1 cellular context compared by ENCODE assay signal in the genomic region with DNA sequence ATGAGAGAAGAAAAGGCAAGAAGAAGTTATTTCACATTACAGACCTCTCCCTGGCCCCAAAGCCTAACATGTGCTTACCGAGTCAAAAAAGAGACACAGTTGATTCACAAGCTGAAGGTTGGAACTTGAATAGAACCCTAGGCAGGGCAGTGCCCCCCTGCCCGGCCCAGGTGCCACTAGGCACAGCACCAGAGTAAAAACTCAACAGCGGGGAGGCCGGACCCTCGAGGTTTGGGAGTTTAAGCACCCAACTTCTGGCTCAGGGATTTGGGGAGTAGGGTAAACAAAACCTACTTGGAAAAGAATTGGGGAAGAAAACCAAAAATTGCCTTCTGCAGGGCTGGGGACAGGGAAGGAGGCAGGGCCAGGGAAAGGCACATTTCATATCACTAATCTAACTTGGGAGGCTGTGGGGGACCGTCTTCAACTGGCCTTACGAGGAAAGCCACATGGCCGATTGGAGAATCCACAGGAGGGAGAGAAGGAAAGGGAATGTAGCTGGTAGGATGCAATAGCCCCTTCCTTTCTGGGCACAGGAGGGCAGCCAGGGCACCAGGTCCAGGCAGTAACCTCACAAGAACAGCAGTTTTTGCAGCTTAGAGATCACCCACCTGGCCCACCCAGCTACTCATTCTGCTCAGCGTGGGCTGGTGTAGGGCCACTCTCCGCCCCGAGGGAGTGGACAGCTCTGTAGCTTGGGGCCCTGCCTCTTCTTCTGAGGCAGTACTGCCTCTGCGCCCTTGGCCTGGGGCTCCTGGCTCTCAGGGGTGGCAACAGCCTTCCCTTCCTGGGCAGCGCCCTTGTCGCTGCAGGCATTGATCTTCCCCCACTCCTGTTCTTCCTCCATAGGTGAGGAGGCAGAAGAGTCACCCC.
TF ChIP-seq lines count a peak whose summit lies in the region.

No MANE protein-coding gene starts in this region.

TF ChIP-seq in K562, 482 proteins besides CTCF, POLR2A, EP300 and RAD21:
- TF ChIP-seq ZNF589 (CRISPR knock-in tag; IDR thresholded peaks at IDR 0.05; ENCODE audit: low read depth) (no peak), ZNF124 (CRISPR knock-in tag; IDR thresholded peaks at IDR 0.05) (0 out of 2 replicates have a peak, but pooled peaks have one; percentile 29)
- TF ChIP-seq, protein P1, sequence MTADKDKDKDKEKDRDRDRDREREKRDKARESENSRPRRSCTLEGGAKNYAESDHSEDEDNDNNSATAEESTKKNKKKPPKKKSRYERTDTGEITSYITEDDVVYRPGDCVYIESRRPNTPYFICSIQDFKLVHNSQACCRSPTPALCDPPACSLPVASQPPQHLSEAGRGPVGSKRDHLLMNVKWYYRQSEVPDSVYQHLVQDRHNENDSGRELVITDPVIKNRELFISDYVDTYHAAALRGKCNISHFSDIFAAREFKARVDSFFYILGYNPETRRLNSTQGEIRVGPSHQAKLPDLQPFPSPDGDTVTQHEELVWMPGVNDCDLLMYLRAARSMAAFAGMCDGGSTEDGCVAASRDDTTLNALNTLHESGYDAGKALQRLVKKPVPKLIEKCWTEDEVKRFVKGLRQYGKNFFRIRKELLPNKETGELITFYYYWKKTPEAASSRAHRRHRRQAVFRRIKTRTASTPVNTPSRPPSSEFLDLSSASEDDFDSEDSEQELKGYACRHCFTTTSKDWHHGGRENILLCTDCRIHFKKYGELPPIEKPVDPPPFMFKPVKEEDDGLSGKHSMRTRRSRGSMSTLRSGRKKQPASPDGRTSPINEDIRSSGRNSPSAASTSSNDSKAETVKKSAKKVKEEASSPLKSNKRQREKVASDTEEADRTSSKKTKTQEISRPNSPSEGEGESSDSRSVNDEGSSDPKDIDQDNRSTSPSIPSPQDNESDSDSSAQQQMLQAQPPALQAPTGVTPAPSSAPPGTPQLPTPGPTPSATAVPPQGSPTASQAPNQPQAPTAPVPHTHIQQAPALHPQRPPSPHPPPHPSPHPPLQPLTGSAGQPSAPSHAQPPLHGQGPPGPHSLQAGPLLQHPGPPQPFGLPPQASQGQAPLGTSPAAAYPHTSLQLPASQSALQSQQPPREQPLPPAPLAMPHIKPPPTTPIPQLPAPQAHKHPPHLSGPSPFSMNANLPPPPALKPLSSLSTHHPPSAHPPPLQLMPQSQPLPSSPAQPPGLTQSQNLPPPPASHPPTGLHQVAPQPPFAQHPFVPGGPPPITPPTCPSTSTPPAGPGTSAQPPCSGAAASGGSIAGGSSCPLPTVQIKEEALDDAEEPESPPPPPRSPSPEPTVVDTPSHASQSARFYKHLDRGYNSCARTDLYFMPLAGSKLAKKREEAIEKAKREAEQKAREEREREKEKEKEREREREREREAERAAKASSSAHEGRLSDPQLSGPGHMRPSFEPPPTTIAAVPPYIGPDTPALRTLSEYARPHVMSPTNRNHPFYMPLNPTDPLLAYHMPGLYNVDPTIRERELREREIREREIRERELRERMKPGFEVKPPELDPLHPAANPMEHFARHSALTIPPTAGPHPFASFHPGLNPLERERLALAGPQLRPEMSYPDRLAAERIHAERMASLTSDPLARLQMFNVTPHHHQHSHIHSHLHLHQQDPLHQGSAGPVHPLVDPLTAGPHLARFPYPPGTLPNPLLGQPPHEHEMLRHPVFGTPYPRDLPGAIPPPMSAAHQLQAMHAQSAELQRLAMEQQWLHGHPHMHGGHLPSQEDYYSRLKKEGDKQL (CRISPR knock-in tag; IDR thresholded peaks at IDR 0.05; ENCODE audit: borderline replicate concordance), result no peak
